Comparison of ENCODE assay signal across 28 cellular contexts in genomic region chr10:72840319-72840718, GRCh38.
"Had no signal": no experiment of that assay in that cellular context is flagged by ENCODE, and none has a peak within 500 bp of the region (broad histone marks: within the 10 kb centered on the region; RNA-seq: fewer than 3 reads in every experiment).

No MANE protein-coding gene starts in this region.

- DNase-seq: activated CD4-positive, alpha-beta T cell treated with anti-CD3 and anti-CD28 coated beads, Interleukin-2, amount 10 ng/mL, durations not matched to agents 24 days and 14 days; activated CD4-positive, alpha-beta T cell treated with anti-CD3 and anti-CD28 coated beads, Interleukin-2, amount 50 U/mL, for 4 hours; activated CD4-positive, CD25-positive, alpha-beta regulatory T cell; activated CD8-positive, alpha-beta T cell treated with anti-CD3 and anti-CD28 coated beads for 36 hours; activated gamma-delta T cell; activated naive CD4-positive, alpha-beta T cell treated with Interleukin-2 at 50 U/mL for 16 hours; activated naive CD8-positive, alpha-beta T cell treated with anti-CD3 and anti-CD28 coated beads, Interleukin-2, amount 10 ng/mL, durations not matched to agents 7 days and 5 days; activated T-cell treated with anti-CD3 and anti-CD28 coated beads, Interleukin-2, amount 50 U/mL, for 1 hour; activated T-cell treated with anti-CD3 and anti-CD28 coated beads, Interleukin-2, amount 50 U/mL, for 72 hours; amygdala; Kasumi-1; MG63; NCI-H1048; NCI-H1105 treated with DMSO at 0.1 percent for 48 hours; NCI-H1436; NCI-H1694; NCI-H1930; NCI-H2081 treated with DMSO at 0.1 percent for 48 hours; NCI-H345; NCI-H524 treated with DMSO at 0.1 percent for 48 hours; PC-3; SHP77; SJCRH30; T1000; WERI-Rb-1 had no signal

- ATAC-seq: activated CD8-positive, alpha-beta T cell treated with anti-CD3 and anti-CD28 coated beads for 36 hours; activated T-cell treated with anti-CD3 and anti-CD28 coated beads, Interleukin-2, amount 50 U/mL, for 72 hours; PC-3 had no signal

- H3K27ac ChIP-seq: ascending aorta, cardiac muscle cell, SJCRH30, SK-N-MC, WERI-Rb-1 had no signal
